ENCODE assay signal across 15 cellular contexts in the genomic region with DNA sequence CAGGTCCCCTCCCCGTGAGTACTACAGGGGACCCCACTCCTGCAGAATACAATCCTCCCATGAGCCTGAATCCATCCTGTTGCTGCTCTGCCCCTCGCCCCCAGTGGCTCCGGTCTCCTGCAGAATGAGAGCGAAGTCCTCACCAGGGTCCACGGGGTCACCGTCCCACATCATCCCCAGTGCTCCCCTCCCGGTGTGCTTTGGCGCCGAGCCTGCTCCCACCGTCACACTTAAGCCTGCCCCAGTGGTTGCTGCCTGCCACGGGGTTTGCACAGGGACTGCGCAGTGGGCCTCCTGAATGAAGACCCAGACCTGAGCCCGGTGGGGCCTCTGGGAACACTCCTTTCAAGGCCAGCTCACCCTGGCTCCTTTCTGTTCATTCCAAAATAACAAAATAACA. TPM values are rescaled to one million over a fixed set of nuclear protein-coding genes. Genes with fewer than 3 reads are reported as not detected.
DNase-seq lines count a peak whose midpoint lies in the region; ATAC-seq and TF ChIP-seq lines count a peak whose summit lies in the region.
"Had no signal": no experiment of that assay in that cellular context is flagged by ENCODE, and none has a peak within 500 bp of the region (broad histone marks: within the 10 kb centered on the region; RNA-seq: fewer than 3 reads in every experiment).

No MANE protein-coding gene starts in this region.

- H3K9me3 Mint-ChIP-seq in activated T-cell treated with anti-CD3 and anti-CD28 coated beads, Interleukin-2, amount 50 U/mL, for 4 hours = no peaks in the 10 kb centered on the region
- H3K9me3 Mint-ChIP-seq: GM23338; T-helper 2 cell treated with Interferon-gamma antibody and Interleukin-4, amounts not matched to agents 5 μg/mL and 100 μg/mL, for 36 hours had no signal

- H3K27ac ChIP-seq in BLaER1 (no peak overlapping the region), HCT116 (ENCODE audit: low read depth, low read length) (no peak overlapping the region), RWPE1 (peak overlapping the region; percentile 54)
- H3K27ac ChIP-seq: HL-60 had no signal

- H3K9me3 ChIP-seq in BLaER1 (no peaks in the 10 kb centered on the region), HCT116 (ENCODE audit: control insufficient read depth in 1 of 2, insufficient read depth in 1 of 2, low read depth in 1 of 2, low read length in 2 of 2) (no peaks in the 10 kb centered on the region), endocrine pancreas (ENCODE audit: control insufficient read depth, low read length) (no peaks in the 10 kb centered on the region)

- H3K4me1 ChIP-seq in BLaER1 (peaks cover 78% of the 10 kb centered on the region), HCT116 (ENCODE audit: control insufficient read depth in 1 of 2, insufficient read depth in 2 of 2, low read length in 2 of 2) (peaks cover 12 to 23% of the 10 kb centered on the region in 2 experiments; a peak in 3 of 4 replicates), endocrine pancreas (ENCODE audit: control insufficient read depth, insufficient read depth, low read length) (no peaks in the 10 kb centered on the region)

- POLR2A ChIA-PET in HCT116 (lab: Charles Lee) (no interaction called here), RWPE1 (lab: Yijun Ruan, JAX; ENCODE audit: low non-redundant PET) (no interaction called here)

- RAD21 ChIA-PET in HCT116 (lab: Charles Lee; ENCODE audit: low non-redundant PET in 1 of 2, low total read pairs in 2 of 2, uncharacterized antibody in 2 of 2, unreplicated experiment in 2 of 2) = no interaction called here

- H3K27me3 Mint-ChIP-seq in activated T-cell treated with anti-CD3 and anti-CD28 coated beads, Interleukin-2, amount 50 U/mL, for 4 hours (ENCODE audit: low read depth) = no peaks in the 10 kb centered on the region

- no TSS peak for BruUV-seq in HCT116 (replicated peaks; lab: Mats Ljungman, UMichigan)

- no peak overlapping the region for H3K4me3 Mint-ChIP-seq in activated T-cell treated with anti-CD3 and anti-CD28 coated beads, Interleukin-2, amount 50 U/mL, for 4 hours
- H3K4me3 Mint-ChIP-seq: GM23338; T-helper 2 cell treated with Interferon-gamma antibody and Interleukin-4, amounts not matched to agents 5 μg/mL and 100 μg/mL, for 36 hours had no signal

- H3K36me3 ChIP-seq in BLaER1 (peaks cover 33% of the 10 kb centered on the region), HCT116 (ENCODE audit: control insufficient read depth in 1 of 2, insufficient read depth in 2 of 2, low read length in 2 of 2) (no peaks in the 10 kb centered on the region), endocrine pancreas (ENCODE audit: control insufficient read depth, insufficient read depth, low read length) (no peaks in the 10 kb centered on the region)

- intact Hi-C loops in HCT116 (cut with micrococcal nuclease) = no loop called here

- TF ChIP-seq CTCF in HCT116 (IDR thresholded peaks at IDR 0.05 in 2 of 3, conservative IDR thresholded peaks at IDR 0.05 in 1 of 3; ENCODE audit: borderline replicate concordance in 1 of 3, insufficient read depth in 1 of 3, low read depth in 2 of 3, low read length in 2 of 3) = no peak
- TF ChIP-seq CTCF in RWPE1 (conservative IDR thresholded peaks at IDR 0.05; ENCODE audit: low read depth) = no peak

- H3K4me3 ChIP-seq in BLaER1 (no peak overlapping the region), HCT116 (replicated peaks in 1 of 2; ENCODE audit: low read depth in 1 of 2, low read length in 2 of 2) (no peak overlapping the region), endocrine pancreas (ENCODE audit: control insufficient read depth, insufficient read depth, low read length) (no peak overlapping the region)
- H3K4me3 ChIP-seq: GM23338 had no signal

- peaks cover 19% of the 10 kb centered on the region for H3K4me1 Mint-ChIP-seq in activated T-cell treated with anti-CD3 and anti-CD28 coated beads, Interleukin-2, amount 50 U/mL, for 4 hours (ENCODE audit: low read depth)

- no peak for ATAC-seq in HCT116
- ATAC-seq in GM21723 (IDR thresholded peaks at IDR 0.05; ENCODE audit: unreplicated experiment) = no peak
- ATAC-seq in activated T-cell treated with anti-CD3 and anti-CD28 coated beads, Interleukin-2, amount 50 U/mL, for 4 hours = no peak

- peaks cover 3% of the 10 kb centered on the region for H3K36me3 Mint-ChIP-seq in activated T-cell treated with anti-CD3 and anti-CD28 coated beads, Interleukin-2, amount 50 U/mL, for 4 hours (ENCODE audit: insufficient read depth)

- DNase-seq in HCT116 (ENCODE audit: low read depth, low spot score) (no peak), RWPE1 (ENCODE audit: low spot score) (no peak), NCI-H2171 treated with DMSO at 0.1 percent for 48 hours (lab: John Stamatoyannopoulos, UW) (no peak), NCI-H128 (lab: John Stamatoyannopoulos, UW; ENCODE audit: unreplicated experiment) (no peak)
- DNase-seq in activated T-cell treated with anti-CD3 and anti-CD28 coated beads, Interleukin-2, amount 50 U/mL, for 4 hours = no peak
- DNase-seq: DND-41, HCEC 1CT, MV-4-11, T-helper 1 cell had no signal

- CTCF ChIA-PET in HCT116 (lab: Charles Lee) = interaction anchor here (1.5 kb wide), 1 partner anchor 14 kb away, joined by 4 read pairs; no protein-coding TSS in a partner anchor
- CTCF ChIA-PET in RWPE1 (lab: Yijun Ruan, JAX) = no interaction called here

- H3K27me3 ChIP-seq in BLaER1 (no peaks in the 10 kb centered on the region), HCT116 (ENCODE audit: insufficient read depth, low read length) (no peaks in the 10 kb centered on the region), endocrine pancreas (ENCODE audit: control insufficient read depth, insufficient read depth, low read length) (no peaks in the 10 kb centered on the region)

- TF ChIP-seq RAD21 in HCT116 (IDR thresholded peaks at IDR 0.05; ENCODE audit: low read depth) = no peak

- TF ChIP-seq POLR2A in HCT116 (IDR thresholded peaks at IDR 0.05; ENCODE audit: borderline replicate concordance, extremely low read depth, insufficient read depth, insufficient read length) = no peak

- H3K4me2 ChIP-seq in BLaER1 (peak overlapping the region; percentile 56), HCT116 (ENCODE audit: low read length) (peak overlapping the region; percentile 40; the same call in 1 of the 2 replicates)
- H3K4me2 ChIP-seq: GM23338 had no signal

- H4K20me1 ChIP-seq in BLaER1 (peaks cover 60% of the 10 kb centered on the region), HCT116 (ENCODE audit: insufficient read depth) (no peaks in the 10 kb centered on the region)

- no peaks in the 10 kb centered on the region for H3K9me2 ChIP-seq in HCT116 (ENCODE audit: insufficient read depth)

- no peak overlapping the region for H2AFZ ChIP-seq in HCT116 (ENCODE audit: low read depth, low read length, poor library complexity, severe bottlenecking)
- H2AFZ ChIP-seq: GM23338 had no signal

- H3K9ac ChIP-seq in BLaER1 (peak overlapping the region; percentile 45), HCT116 (ENCODE audit: low read length) (no peak overlapping the region), endocrine pancreas (ENCODE audit: control insufficient read depth, insufficient read depth, low read length) (peak overlapping the region; percentile 2)

- H3K79me2 ChIP-seq in HCT116 (ENCODE audit: insufficient read depth, low read length) = peaks cover 57% of the 10 kb centered on the region

TF ChIP-seq in HCT116, 20 proteins besides CTCF, POLR2A, EP300 and RAD21:
- TF ChIP-seq YY1 (IDR thresholded peaks at IDR 0.05; ENCODE audit: extremely low read depth, insufficient replicate concordance, low read depth, low read length) = no peak
- TF ChIP-seq SRF (IDR thresholded peaks at IDR 0.05; ENCODE audit: low read depth) = no peak

RNA-seq across cellular contexts. Expression of a gene that starts 30.5 kb away (rescaled TPM):
- total RNA-seq in HCT116 (2021; ENCODE audit: unreplicated experiment) = 0.64 TPM
- 0.47 and 0.65 TPM in 2 replicates for polyA plus RNA-seq in HCT116 (2012)
- under 1 TPM; 0.30 to 0.45 (median 0.33) TPM for total RNA-seq in activated T-cell treated with anti-CD3 and anti-CD28 coated beads, Interleukin-2, amount 50 U/mL, for 4 hours

RNA-seq across cellular contexts. Expression of a gene that starts 37.3 kb away (rescaled TPM):
- 32.7 TPM for total RNA-seq in HCT116 (2021; ENCODE audit: unreplicated experiment)
- 19.0 and 21.7 TPM in 2 replicates for polyA plus RNA-seq in HCT116 (2012)
- 10 to 100 TPM; 23.2 to 24.9 (median 24.7) TPM for total RNA-seq in activated T-cell treated with anti-CD3 and anti-CD28 coated beads, Interleukin-2, amount 50 U/mL, for 4 hours

RNA-seq across cellular contexts. Expression of a gene that starts 47.8 kb away (rescaled TPM):
- 26.9 TPM for total RNA-seq in HCT116 (2021; ENCODE audit: unreplicated experiment)
- 33.9 and 38.7 TPM in 2 replicates for polyA plus RNA-seq in HCT116 (2012)
- total RNA-seq in activated T-cell treated with anti-CD3 and anti-CD28 coated beads, Interleukin-2, amount 50 U/mL, for 4 hours = 10 to 100 TPM in 1 of 3 donors, 1 to 10 TPM in 2; 8.5 to 11.5 (median 9.1) TPM

RNA-seq across cellular contexts. Expression of a gene that starts 48.3 kb away (rescaled TPM):
- total RNA-seq in HCT116 (2021; ENCODE audit: unreplicated experiment) = 12.2 TPM
- 7.7 and 7.9 TPM in 2 replicates for polyA plus RNA-seq in HCT116 (2012)
- 10 to 100 TPM; 12.3 to 15.5 (median 14.5) TPM for total RNA-seq in activated T-cell treated with anti-CD3 and anti-CD28 coated beads, Interleukin-2, amount 50 U/mL, for 4 hours

RNA-seq across cellular contexts. Expression of a gene that starts 51.2 kb away (rescaled TPM):
- total RNA-seq in HCT116 (2021; ENCODE audit: unreplicated experiment) = 35.4 TPM
- 26.3 and 30.9 TPM in 2 replicates for polyA plus RNA-seq in HCT116 (2012)
- 10 to 100 TPM; 58.8 to 69.3 (median 65.0) TPM for total RNA-seq in activated T-cell treated with anti-CD3 and anti-CD28 coated beads, Interleukin-2, amount 50 U/mL, for 4 hours
